20 cellular contexts compared by ENCODE assay signal in genomic region chr3:176927280-176927679, GRCh38.
"Had no signal": no experiment of that assay in that cellular context is flagged by ENCODE, and none has a peak within 500 bp of the region (broad histone marks: within the 10 kb centered on the region; RNA-seq: fewer than 3 reads in every experiment).

No MANE protein-coding gene starts in this region.

- H2AFZ ChIP-seq: parathyroid adenoma had no signal

- H3K79me2 ChIP-seq: parathyroid adenoma had no signal

- H3K4me3 ChIP-seq: coronary artery, heart right ventricle, left ventricle myocardium inferior, lung, prostate gland, spleen, stomach had no signal

- H3K4me1 ChIP-seq: heart right ventricle, left ventricle myocardium inferior, parathyroid adenoma, prostate gland, spleen, stomach had no signal

- ATAC-seq: heart right ventricle; natural killer cell treated with Interleukin-12 subunit alpha and Interleukin-12 subunit beta and Interleukin-15 and Interleukin-18, amount 100 ng/mL, for 72 hours; sciatic nerve; stimulated activated naive B cell treated with anti-CD40 and anti-IgM and Interleukin-4, amounts not matched to agents 10 μg/mL and 1 μg/mL and 100 μg/mL, for 72 hours had no signal

- H3K9ac ChIP-seq: parathyroid adenoma had no signal

- H3K36me3 Mint-ChIP-seq: natural killer cell treated with Interleukin-12 subunit alpha and Interleukin-12 subunit beta and Interleukin-15 and Interleukin-18, amount 100 ng/mL, for 72 hours; stimulated activated naive B cell treated with anti-CD40 and anti-IgM and Interleukin-4, amounts not matched to agents 10 μg/mL and 1 μg/mL and 100 μg/mL, for 72 hours had no signal

- DNase-seq: effector CD4-positive, alpha-beta T cell; heart right ventricle; islet precursor cell; left ventricle myocardium inferior; mesenchymal stem cell; midbrain; retina; spleen; stimulated activated CD4-positive, alpha-beta T cell treated with anti-CD3 and anti-CD28 coated beads, Interleukin-15, amount 100 ng/mL, for 24 hours; stimulated activated CD4-positive, alpha-beta T cell treated with anti-CD3 and anti-CD28 coated beads, Interleukin-1b, Interleukin-23, amount 100 ng/mL, for 48 hours; stimulated activated CD4-positive, alpha-beta T cell treated with anti-CD3 and anti-CD28 coated beads, Interleukin-4, amount 100 ng/mL, for 4 hours; stimulated activated naive B cell treated with anti-CD40 and anti-IgM and Interleukin-4, amounts not matched to agents 10 μg/mL and 1 μg/mL and 100 μg/mL, for 72 hours; stomach; trophoblast cell had no signal

- H3K4me3 Mint-ChIP-seq: natural killer cell treated with Interleukin-12 subunit alpha and Interleukin-12 subunit beta and Interleukin-15 and Interleukin-18, amount 100 ng/mL, for 72 hours; stimulated activated naive B cell treated with anti-CD40 and anti-IgM and Interleukin-4, amounts not matched to agents 10 μg/mL and 1 μg/mL and 100 μg/mL, for 72 hours had no signal

- H3K27ac ChIP-seq: coronary artery, heart right ventricle, left ventricle myocardium inferior, parathyroid adenoma, prostate gland, spleen, stomach had no signal

- H3K9me3 ChIP-seq: heart right ventricle, left ventricle myocardium inferior, prostate gland, spleen, stomach had no signal

- H3K9me3 Mint-ChIP-seq: natural killer cell treated with Interleukin-12 subunit alpha and Interleukin-12 subunit beta and Interleukin-15 and Interleukin-18, amount 100 ng/mL, for 72 hours; stimulated activated naive B cell treated with anti-CD40 and anti-IgM and Interleukin-4, amounts not matched to agents 10 μg/mL and 1 μg/mL and 100 μg/mL, for 72 hours had no signal

- H3K27ac Mint-ChIP-seq: natural killer cell treated with Interleukin-12 subunit alpha and Interleukin-12 subunit beta and Interleukin-15 and Interleukin-18, amount 100 ng/mL, for 72 hours; stimulated activated naive B cell treated with anti-CD40 and anti-IgM and Interleukin-4, amounts not matched to agents 10 μg/mL and 1 μg/mL and 100 μg/mL, for 72 hours had no signal

- H3K36me3 ChIP-seq: heart right ventricle, left ventricle myocardium inferior, prostate gland, spleen, stomach had no signal

- H3K27me3 ChIP-seq: heart right ventricle, spleen, stomach had no signal
